ENCODE assay signal across 8 cellular contexts in the genomic region with DNA sequence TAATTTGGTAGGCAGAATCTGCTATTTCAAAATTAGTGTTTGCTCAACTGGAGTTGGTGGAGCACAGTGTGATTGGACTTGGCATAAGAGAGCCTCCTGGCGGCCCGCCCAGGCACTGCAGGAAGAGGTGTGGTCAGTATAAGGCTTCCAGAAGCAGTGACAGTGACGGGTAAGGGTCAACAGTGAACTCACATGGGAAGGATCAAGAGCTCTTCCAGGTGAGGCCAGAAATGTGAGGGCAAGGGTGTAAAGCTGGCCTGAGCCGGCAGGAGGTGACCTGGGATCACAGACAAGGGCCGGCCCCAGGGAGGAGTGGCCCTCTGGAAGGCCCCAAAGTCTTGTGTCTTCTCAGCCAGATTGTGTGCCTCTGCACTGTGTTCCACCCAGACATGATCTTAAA.
DNase-seq lines count a peak whose midpoint lies in the region; ATAC-seq, FAIRE-seq and TF ChIP-seq lines count a peak whose summit lies in the region.

No MANE protein-coding gene starts in this region.

- H3K4me1 ChIP-seq in CD8-positive, alpha-beta T cell (ENCODE audit: insufficient read depth, low read length): no peaks in the 10 kb centered on the region
- H3K4me1 ChIP-seq in Karpas-422 (ENCODE audit: low read length) (no peaks in the 10 kb centered on the region), astrocyte (ENCODE audit: insufficient read depth, low read length) (no peaks in the 10 kb centered on the region), iPS DF 6.9 (ENCODE audit: control insufficient read depth, insufficient read depth, low read length) (peaks cover 3% of the 10 kb centered on the region; the same call in 1 of the 2 replicates)

- CTCF ChIA-PET in CD8-positive, alpha-beta T cell (lab: Charles Lee): interaction anchor here (0.7 to 2.7 kb wide), 8 partner anchors 9 to 333 kb away, joined by 3 to 16 read pairs (median 4); no protein-coding TSS in a partner anchor

- H3K36me3 Mint-ChIP-seq in CD8-positive, alpha-beta T cell: no peaks in the 10 kb centered on the region
- peaks cover 2% of the 10 kb centered on the region for H3K36me3 Mint-ChIP-seq in astrocyte (ENCODE audit: low read depth, unreplicated experiment)

- POLR2A ChIA-PET in CD8-positive, alpha-beta T cell (lab: Charles Lee): no interaction called here

- no peak overlapping the region for H3K27ac ChIP-seq in CD8-positive, alpha-beta T cell (ENCODE audit: low read depth, low read length)
- H3K27ac ChIP-seq in Karpas-422 (ENCODE audit: low read length) (no peak overlapping the region), astrocyte (ENCODE audit: low read depth, low read length) (no peak overlapping the region), iPS DF 6.9 (ENCODE audit: low read length) (no peak overlapping the region)

- TF ChIP-seq CTCF in CD8-positive, alpha-beta T cell (IDR thresholded peaks at IDR 0.05): peak; percentile 80
- peak; percentile 71 for TF ChIP-seq CTCF in astrocyte (IDR thresholded peaks at IDR 0.05; ENCODE audit: insufficient read depth, low read depth, low read length)

- no peak overlapping the region for H2AFZ ChIP-seq in Karpas-422 (ENCODE audit: low read length)
- H2AFZ ChIP-seq in astrocyte (ENCODE audit: low read depth, low read length): no peak overlapping the region

- H3K9ac ChIP-seq in Karpas-422 (ENCODE audit: low read length) (no peak overlapping the region), astrocyte (ENCODE audit: low read length) (no peak overlapping the region)

- H4K20me1 ChIP-seq in Karpas-422 (ENCODE audit: insufficient read depth, low read depth, low read length) (no peaks in the 10 kb centered on the region), astrocyte (ENCODE audit: insufficient read depth, low read length) (no peaks in the 10 kb centered on the region)

- no peaks in the 10 kb centered on the region for H3K9me3 Mint-ChIP-seq in CD8-positive, alpha-beta T cell
- no peaks in the 10 kb centered on the region for H3K9me3 Mint-ChIP-seq in astrocyte (ENCODE audit: unreplicated experiment)

- H3K4me2 ChIP-seq in Karpas-422 (ENCODE audit: low read depth, low read length, poor library complexity, severe bottlenecking) (no peak overlapping the region), astrocyte (ENCODE audit: low read length) (no peak overlapping the region)

- intact Hi-C loops in CD8-positive, alpha-beta T cell (cut with DNase I, micrococcal nuclease): loop anchor here in 1 of 2 experiments (1.0 kb wide), 1 partner anchor 185 kb away; no protein-coding TSS in a partner anchor

- H3K27me3 Mint-ChIP-seq in CD8-positive, alpha-beta T cell (ENCODE audit: low read depth): no peaks in the 10 kb centered on the region
- H3K27me3 Mint-ChIP-seq in astrocyte (ENCODE audit: low read depth, unreplicated experiment): no peaks in the 10 kb centered on the region

- FAIRE-seq in astrocyte (lab: Jason Lieb, UNC): no peak

- H3K4me3 ChIP-seq in CD8-positive, alpha-beta T cell (ENCODE audit: low read depth, low read length): no peak overlapping the region
- H3K4me3 ChIP-seq in Karpas-422 (ENCODE audit: low read length): no peak overlapping the region
- H3K4me3 ChIP-seq in astrocyte (ENCODE audit: insufficient read depth, low read depth, low read length): no peak overlapping the region
- H3K4me3 ChIP-seq in iPS DF 6.9 (ENCODE audit: low read length): no peak overlapping the region

- no peaks in the 10 kb centered on the region for H3K4me1 Mint-ChIP-seq in CD8-positive, alpha-beta T cell (ENCODE audit: low read depth)
- H3K4me1 Mint-ChIP-seq in astrocyte (ENCODE audit: low read depth, unreplicated experiment): peaks cover 15% of the 10 kb centered on the region

- H3K9me3 ChIP-seq in CD8-positive, alpha-beta T cell (ENCODE audit: low read length): no peaks in the 10 kb centered on the region
- H3K9me3 ChIP-seq in Karpas-422 (ENCODE audit: low read length) (no peaks in the 10 kb centered on the region), astrocyte (ENCODE audit: insufficient read depth, low read depth, low read length) (no peaks in the 10 kb centered on the region), iPS DF 6.9 (ENCODE audit: control insufficient read depth, insufficient read depth, low read length) (no peaks in the 10 kb centered on the region)

- no peak overlapping the region for H3K4me3 Mint-ChIP-seq in CD8-positive, alpha-beta T cell
- no peak overlapping the region for H3K4me3 Mint-ChIP-seq in astrocyte (ENCODE audit: unreplicated experiment)

- whole genome bisulfite sequencing in iPS DF 6.9 (ENCODE audit: insufficient coverage, insufficient read length): no CpG with 5 or more reads among the region's 5 CpGs

- peak; percentile 32 to 78 (median 56) for DNase-seq in CD8-positive, alpha-beta T cell
- DNase-seq in Karpas-422: peak; percentile 88
- DNase-seq in T-helper 9 cell: peak; percentile 54
- DNase-seq in astrocyte (ENCODE audit: low read depth): no peak
- DNase-seq in iPS DF 6.9 (ENCODE audit: low read depth, low spot score): peak; percentile 55
- peak; percentile 70 for DNase-seq in stimulated activated CD4-positive, alpha-beta T cell treated with anti-CD3 and anti-CD28 coated beads, Interleukin-1b, Interleukin-23, amount 100 ng/mL, for 48 hours
- no peak for DNase-seq in NCI-H2171 treated with DMSO at 0.1 percent for 48 hours (lab: John Stamatoyannopoulos, UW)

- H3K79me2 ChIP-seq in Karpas-422 (ENCODE audit: low read length) (no peaks in the 10 kb centered on the region), astrocyte (ENCODE audit: insufficient read depth, low read length) (no peaks in the 10 kb centered on the region)

- no peak overlapping the region for H3K27ac Mint-ChIP-seq in CD8-positive, alpha-beta T cell
- H3K27ac Mint-ChIP-seq in astrocyte (ENCODE audit: unreplicated experiment): no peak overlapping the region

- no peaks in the 10 kb centered on the region for H3K27me3 ChIP-seq in CD8-positive, alpha-beta T cell (ENCODE audit: insufficient read depth, low read length)
- H3K27me3 ChIP-seq in Karpas-422 (ENCODE audit: low read length) (no peaks in the 10 kb centered on the region), astrocyte (ENCODE audit: insufficient read depth, low read length) (peaks cover 1% of the 10 kb centered on the region), iPS DF 6.9 (ENCODE audit: control insufficient read depth, insufficient read depth, low read length) (no peaks in the 10 kb centered on the region)

- peak; percentile 77 for ATAC-seq in CD8-positive, alpha-beta T cell
- ATAC-seq in GM19438 (IDR thresholded peaks at IDR 0.05; ENCODE audit: low read depth, unreplicated experiment): peak; percentile 62

- H3K36me3 ChIP-seq in CD8-positive, alpha-beta T cell (ENCODE audit: insufficient read depth, low read length): no peaks in the 10 kb centered on the region
- H3K36me3 ChIP-seq in Karpas-422 (ENCODE audit: insufficient read depth, low read length) (no peaks in the 10 kb centered on the region), astrocyte (ENCODE audit: insufficient read depth, low read length) (no peaks in the 10 kb centered on the region), iPS DF 6.9 (ENCODE audit: control insufficient read depth, insufficient read depth, low read length) (no peaks in the 10 kb centered on the region)

- H3K9me2 ChIP-seq in Karpas-422 (replicated peaks; ENCODE audit: insufficient read depth, low read length): no peaks in the 10 kb centered on the region

Comparison
In these comparisons a context has a peak if more than half of its experiments do, and no peak if none do; other contexts are left out.
1. DNase-seq: peak in CD8-positive, alpha-beta T cell (7 of 7), Karpas-422 (single experiment), T-helper 9 cell (single experiment), iPS DF 6.9 (single experiment) and stimulated activated CD4-positive, alpha-beta T cell treated with anti-CD3 and anti-CD28 coated beads, Interleukin-1b, Interleukin-23, amount 100 ng/mL, for 48 hours (single experiment); none in astrocyte (single experiment) and NCI-H2171 treated with DMSO at 0.1 percent for 48 hours (single experiment).